ENCODE assay signal across 9 cellular contexts in genomic region chr21:43193651-43194302, GRCh38. TPM values are rescaled to one million over a fixed set of nuclear protein-coding genes. Genes with fewer than 3 reads are reported as not detected.
DNase-seq lines count a peak whose midpoint lies in the region; ATAC-seq and TF ChIP-seq lines count a peak whose summit lies in the region.
"Had no signal": no experiment of that assay in that cellular context is flagged by ENCODE, and none has a peak within 500 bp of the region (broad histone marks: within the 10 kb centered on the region; RNA-seq: fewer than 3 reads in every experiment).

No MANE protein-coding gene starts in this region.

- H3K36me3 Mint-ChIP-seq in activated CD8-positive, alpha-beta T cell treated with anti-CD3 and anti-CD28 coated beads for 36 hours (ENCODE audit: low read depth) = peaks cover 2% of the 10 kb centered on the region
- peaks cover 9% of the 10 kb centered on the region for H3K36me3 Mint-ChIP-seq in activated CD8-positive, alpha-beta T cell treated with anti-CD3 and anti-CD28 coated beads, Interleukin-2, amount 10 ng/mL, durations not matched to agents 7 days and 5 days (ENCODE audit: low read depth)

- intact Hi-C loops in activated CD8-positive, alpha-beta T cell treated with anti-CD3 and anti-CD28 coated beads for 36 hours (cut with micrococcal nuclease) = no loop called here

- H3K27me3 Mint-ChIP-seq in activated CD8-positive, alpha-beta T cell treated with anti-CD3 and anti-CD28 coated beads for 36 hours = no peaks in the 10 kb centered on the region
- H3K27me3 Mint-ChIP-seq in activated CD8-positive, alpha-beta T cell treated with anti-CD3 and anti-CD28 coated beads, Interleukin-2, amount 10 ng/mL, durations not matched to agents 7 days and 5 days (ENCODE audit: low read depth) = peaks cover 14% of the 10 kb centered on the region
- peaks cover 9% of the 10 kb centered on the region for H3K27me3 Mint-ChIP-seq in stimulated activated naive CD8-positive, alpha-beta T cell treated with anti-CD3 and anti-CD28 coated beads, Interleukin-15, amount 100 ng/mL, for 72 hours

- TF ChIP-seq CTCF in activated CD8-positive, alpha-beta T cell treated with anti-CD3 and anti-CD28 coated beads for 36 hours (IDR thresholded peaks at IDR 0.05) = no peak
- TF ChIP-seq CTCF in WERI-Rb-1 (IDR thresholded peaks at IDR 0.05; ENCODE audit: low read depth, low read length) = no peak

- no peak overlapping the region for H3K4me3 Mint-ChIP-seq in activated CD8-positive, alpha-beta T cell treated with anti-CD3 and anti-CD28 coated beads for 36 hours
- H3K4me3 Mint-ChIP-seq in activated CD8-positive, alpha-beta T cell treated with anti-CD3 and anti-CD28 coated beads, Interleukin-2, amount 10 ng/mL, durations not matched to agents 7 days and 5 days = no peak overlapping the region
- no peak overlapping the region for H3K4me3 Mint-ChIP-seq in stimulated activated naive CD8-positive, alpha-beta T cell treated with anti-CD3 and anti-CD28 coated beads, Interleukin-15, amount 100 ng/mL, for 72 hours

- H3K27ac Mint-ChIP-seq in activated CD8-positive, alpha-beta T cell treated with anti-CD3 and anti-CD28 coated beads for 36 hours = no peak overlapping the region
- no peak overlapping the region for H3K27ac Mint-ChIP-seq in activated CD8-positive, alpha-beta T cell treated with anti-CD3 and anti-CD28 coated beads, Interleukin-2, amount 10 ng/mL, durations not matched to agents 7 days and 5 days
- no peak overlapping the region for H3K27ac Mint-ChIP-seq in stimulated activated naive CD8-positive, alpha-beta T cell treated with anti-CD3 and anti-CD28 coated beads, Interleukin-15, amount 100 ng/mL, for 72 hours

- H3K36me3 ChIP-seq in WERI-Rb-1 = no peaks in the 10 kb centered on the region

- H3K9me3 ChIP-seq in WERI-Rb-1 (ENCODE audit: severe bottlenecking) = peaks cover 4% of the 10 kb centered on the region

- in situ Hi-C loops in KBM-7 (cut with MboI; ENCODE audit: low pct_unique_long_range_greater_than_20kb, low sequenced_read_pairs) = no loop called here

- H3K27ac ChIP-seq in WERI-Rb-1 = no peak overlapping the region
- H3K27ac ChIP-seq: C4-2B had no signal

- peaks cover 12% of the 10 kb centered on the region for H3K4me1 Mint-ChIP-seq in activated CD8-positive, alpha-beta T cell treated with anti-CD3 and anti-CD28 coated beads for 36 hours (ENCODE audit: low read depth)
- peaks cover 17% of the 10 kb centered on the region for H3K4me1 Mint-ChIP-seq in activated CD8-positive, alpha-beta T cell treated with anti-CD3 and anti-CD28 coated beads, Interleukin-2, amount 10 ng/mL, durations not matched to agents 7 days and 5 days (ENCODE audit: low read depth)
- H3K4me1 Mint-ChIP-seq in stimulated activated naive CD8-positive, alpha-beta T cell treated with anti-CD3 and anti-CD28 coated beads, Interleukin-15, amount 100 ng/mL, for 72 hours = peaks cover 23% of the 10 kb centered on the region

- POLR2A ChIA-PET in activated CD8-positive, alpha-beta T cell treated with anti-CD3 and anti-CD28 coated beads for 36 hours (lab: Charles Lee) = no interaction called here
- POLR2A ChIA-PET in activated CD8-positive, alpha-beta T cell treated with anti-CD3 and anti-CD28 coated beads, Interleukin-2, amount 10 ng/mL, durations not matched to agents 7 days and 5 days (lab: Charles Lee) = no interaction called here

- DNase-seq in activated CD8-positive, alpha-beta T cell treated with anti-CD3 and anti-CD28 coated beads for 36 hours = peak; percentile 30
- no peak for DNase-seq in activated CD8-positive, alpha-beta T cell treated with anti-CD3 and anti-CD28 coated beads, Interleukin-2, amount 10 ng/mL, durations not matched to agents 7 days and 5 days
- peak; percentile 6 for DNase-seq in WERI-Rb-1
- DNase-seq in hepatic stellate cell (ENCODE audit: low spot score) = peak; percentile 83
- no peak for DNase-seq in stimulated activated naive CD8-positive, alpha-beta T cell treated with anti-CD3 and anti-CD28 coated beads, Interleukin-15, amount 100 ng/mL, for 72 hours
- DNase-seq in SIG-M5 treated with dmso at 0.1 percent for 504 hours (lab: John Stamatoyannopoulos, UW; ENCODE audit: unreplicated experiment) = no peak
- no peak for DNase-seq in KBM-7

- H3K9me3 Mint-ChIP-seq in activated CD8-positive, alpha-beta T cell treated with anti-CD3 and anti-CD28 coated beads for 36 hours = peaks cover 7% of the 10 kb centered on the region
- H3K9me3 Mint-ChIP-seq in activated CD8-positive, alpha-beta T cell treated with anti-CD3 and anti-CD28 coated beads, Interleukin-2, amount 10 ng/mL, durations not matched to agents 7 days and 5 days (ENCODE audit: insufficient read depth) = peaks cover 8% of the 10 kb centered on the region
- H3K9me3 Mint-ChIP-seq in stimulated activated naive CD8-positive, alpha-beta T cell treated with anti-CD3 and anti-CD28 coated beads, Interleukin-15, amount 100 ng/mL, for 72 hours = peaks cover 7% of the 10 kb centered on the region in 2 donors

- H3K4me3 ChIP-seq in WERI-Rb-1 (ENCODE audit: low read depth, low read length) = no peak overlapping the region

- no peaks in the 10 kb centered on the region for H3K27me3 ChIP-seq in WERI-Rb-1 (ENCODE audit: insufficient read depth, low read depth, severe bottlenecking)

- peak; percentile 46 for ATAC-seq in activated CD8-positive, alpha-beta T cell treated with anti-CD3 and anti-CD28 coated beads for 36 hours
- ATAC-seq in activated CD8-positive, alpha-beta T cell treated with anti-CD3 and anti-CD28 coated beads, Interleukin-2, amount 10 ng/mL, durations not matched to agents 7 days and 5 days = no peak
- ATAC-seq in stimulated activated naive CD8-positive, alpha-beta T cell treated with anti-CD3 and anti-CD28 coated beads, Interleukin-15, amount 100 ng/mL, for 72 hours = peak; percentile 52
- ATAC-seq in GM21515 (IDR thresholded peaks at IDR 0.05; ENCODE audit: unreplicated experiment) = no peak

- CTCF ChIA-PET in activated CD8-positive, alpha-beta T cell treated with anti-CD3 and anti-CD28 coated beads for 36 hours (lab: Charles Lee) = no interaction called here
- CTCF ChIA-PET in activated CD8-positive, alpha-beta T cell treated with anti-CD3 and anti-CD28 coated beads, Interleukin-2, amount 10 ng/mL, durations not matched to agents 7 days and 5 days (lab: Charles Lee) = no interaction called here

RNA-seq across cellular contexts. Expression of gene CRYAA, which starts 25.0 kb away (rescaled TPM):
- total RNA-seq in activated CD8-positive, alpha-beta T cell treated with anti-CD3 and anti-CD28 coated beads for 36 hours = not detected
- not detected for total RNA-seq in activated CD8-positive, alpha-beta T cell treated with anti-CD3 and anti-CD28 coated beads, Interleukin-2, amount 10 ng/mL, durations not matched to agents 7 days and 5 days

Comparison
In these comparisons a context has a peak if more than half of its experiments do, and no peak if none do; other contexts are left out.
1. ATAC-seq: peak in activated CD8-positive, alpha-beta T cell treated with anti-CD3 and anti-CD28 coated beads for 36 hours (single experiment) and stimulated activated naive CD8-positive, alpha-beta T cell treated with anti-CD3 and anti-CD28 coated beads, Interleukin-15, amount 100 ng/mL, for 72 hours (single experiment); none in activated CD8-positive, alpha-beta T cell treated with anti-CD3 and anti-CD28 coated beads, Interleukin-2, amount 10 ng/mL, durations not matched to agents 7 days and 5 days (single experiment) and GM21515 (single experiment).
2. DNase-seq: peak in activated CD8-positive, alpha-beta T cell treated with anti-CD3 and anti-CD28 coated beads for 36 hours (single experiment), WERI-Rb-1 (single experiment) and hepatic stellate cell (single experiment); none in activated CD8-positive, alpha-beta T cell treated with anti-CD3 and anti-CD28 coated beads, Interleukin-2, amount 10 ng/mL, durations not matched to agents 7 days and 5 days (single experiment), stimulated activated naive CD8-positive, alpha-beta T cell treated with anti-CD3 and anti-CD28 coated beads, Interleukin-15, amount 100 ng/mL, for 72 hours (0 of 2), SIG-M5 treated with dmso at 0.1 percent for 504 hours (single experiment) and KBM-7 (single experiment).